8 cellular contexts compared by ENCODE assay signal in the genomic region with DNA sequence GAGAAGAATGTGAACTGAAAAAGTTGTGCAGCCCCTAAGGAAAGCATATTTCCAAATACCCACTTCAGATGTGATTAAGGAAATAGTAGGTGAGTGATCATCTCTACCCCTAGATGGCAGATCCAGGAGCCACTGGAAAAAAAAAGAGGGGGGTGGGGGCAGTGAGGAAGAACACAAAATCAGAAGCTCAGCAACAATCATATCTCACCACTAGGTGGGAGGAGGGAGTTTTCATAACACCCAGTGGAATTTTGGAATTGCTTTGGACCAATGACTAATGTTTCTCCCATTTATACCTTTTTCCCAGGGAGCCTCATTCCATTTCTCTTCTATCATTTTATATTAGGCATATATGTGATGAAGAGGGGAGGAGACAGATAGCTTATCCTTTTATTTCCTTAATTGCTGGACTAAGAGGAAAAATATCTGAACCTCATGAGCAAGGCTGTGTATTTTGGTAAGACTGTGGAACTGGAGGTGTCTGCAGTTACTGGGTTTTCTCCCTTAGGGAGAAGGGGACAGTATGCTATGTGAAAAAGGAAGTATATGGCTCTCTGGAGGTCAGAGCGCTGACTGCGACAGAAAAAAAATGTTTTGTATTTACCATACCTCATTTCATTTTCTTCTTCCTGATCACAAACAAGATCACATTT.
DNase-seq lines count a peak whose midpoint lies in the region; ATAC-seq and TF ChIP-seq lines count a peak whose summit lies in the region.

No MANE protein-coding gene starts in this region.

- TF ChIP-seq CTCF in 22Rv1 (IDR thresholded peaks at IDR 0.05) (peak; percentile 40), epithelial cell of esophagus (IDR thresholded peaks at IDR 0.05; ENCODE audit: insufficient read depth, low read depth, low read length, missing control alignments) (peak; percentile 46), gastroesophageal sphincter (IDR thresholded peaks at IDR 0.05) (no peak)

- H3K27me3 ChIP-seq in gastroesophageal sphincter = no peaks in the 10 kb centered on the region

- TF ChIP-seq EP300 in gastroesophageal sphincter (IDR thresholded peaks at IDR 0.05) = no peak

- ATAC-seq in gastroesophageal sphincter = no peak
- no peak for ATAC-seq in HG02763 (IDR thresholded peaks at IDR 0.05; ENCODE audit: unreplicated experiment)

- 76 to 82% methylated on average over 2 of the region's 2 CpGs for WGBS in gastroesophageal sphincter (ENCODE audit: low coverage in 1 of 2), 2 donors

- no peaks in the 10 kb centered on the region for H3K4me1 ChIP-seq in gastroesophageal sphincter

- H3K36me3 ChIP-seq in gastroesophageal sphincter = no peaks in the 10 kb centered on the region

- H3K4me3 ChIP-seq in epithelial cell of esophagus (ENCODE audit: low read length) = no peak overlapping the region
- H3K4me3 ChIP-seq in gastroesophageal sphincter = no peak overlapping the region

- H3K27ac ChIP-seq in 22Rv1 = no peak overlapping the region
- no peak overlapping the region for H3K27ac ChIP-seq in gastroesophageal sphincter

- DNase-seq in ELF-1 (ENCODE audit: low read depth, low spot score) (peak; percentile 59), NCI-H1105 treated with DMSO at 0.1 percent for 48 hours (lab: John Stamatoyannopoulos, UW) (peak; percentile 24), epithelial cell of esophagus (ENCODE audit: low read depth) (peak; percentile 63), NCI-H774 (lab: John Stamatoyannopoulos, UW) (no peak), mesenteric fat pad (ENCODE audit: low spot score) (no peak)

- TF ChIP-seq POLR2A in gastroesophageal sphincter (IDR thresholded peaks at IDR 0.05) = no peak

- H3K9me3 ChIP-seq in gastroesophageal sphincter = no peaks in the 10 kb centered on the region

Comparison
In these comparisons a context has a peak if more than half of its experiments do, and no peak if none do; other contexts are left out.
1. CTCF ChIP-seq: peak in 22Rv1 (single experiment) and epithelial cell of esophagus (single experiment); none in gastroesophageal sphincter (0 of 4).
2. DNase-seq: peak in ELF-1 (single experiment), NCI-H1105 treated with DMSO at 0.1 percent for 48 hours (single experiment) and epithelial cell of esophagus (single experiment); none in NCI-H774 (single experiment) and mesenteric fat pad (single experiment).